ENCODE assay signal across 8 cellular contexts in the genomic region with DNA sequence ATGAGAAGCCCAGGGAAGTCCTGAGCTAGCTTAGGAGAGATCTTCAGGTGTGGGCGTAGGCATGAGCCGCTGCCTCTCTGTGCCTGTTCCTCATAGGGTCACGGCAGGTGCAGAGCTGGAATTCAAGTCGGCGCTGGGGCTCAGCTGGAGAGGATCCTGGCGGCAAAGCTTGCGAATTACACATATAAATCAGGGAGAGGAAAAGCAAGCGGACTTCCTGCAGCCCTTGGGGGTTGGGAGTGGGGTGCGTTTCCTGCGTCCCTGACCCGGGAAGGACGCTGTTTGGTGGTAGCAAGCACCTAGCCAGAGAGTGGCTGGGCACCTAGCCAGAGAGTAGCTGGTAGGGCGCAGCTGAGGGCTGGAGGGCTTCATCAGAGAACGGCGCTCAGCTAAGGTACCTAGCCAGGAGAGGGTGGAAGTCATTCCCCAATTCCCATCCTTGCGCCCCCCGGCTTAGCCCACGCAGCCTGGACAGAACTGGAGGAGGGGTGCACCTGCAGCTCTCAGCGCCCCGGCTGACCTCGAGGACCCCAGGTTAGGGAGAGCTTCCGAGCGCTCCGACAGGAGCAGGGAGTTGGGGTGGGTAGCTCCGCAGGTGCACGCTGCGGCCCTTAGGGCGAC. TPM values are rescaled to one million over a fixed set of nuclear protein-coding genes. Genes with fewer than 3 reads are reported as not detected.
DNase-seq lines count a peak whose midpoint lies in the region; ATAC-seq and TF ChIP-seq lines count a peak whose summit lies in the region.

No MANE protein-coding gene starts in this region.

- DNase-seq in Daoy (ENCODE audit: low read depth) (peak; percentile 71), NCI-H2171 (lab: John Stamatoyannopoulos, UW) (peak; percentile 89), fibroblast of peridontal ligament (ENCODE audit: extremely low read depth) (peak; percentile 21), naive B cell (no peak), ureter (ENCODE audit: low spot score) (peak; percentile 60)
- DNase-seq in activated CD8-positive, alpha-beta T cell treated with anti-CD3 and anti-CD28 coated beads for 36 hours: peak; percentile 22

- no peak overlapping the region for H3K27ac Mint-ChIP-seq in activated CD8-positive, alpha-beta T cell treated with anti-CD3 and anti-CD28 coated beads for 36 hours
- H3K27ac Mint-ChIP-seq in naive B cell: peak overlapping the region in 1 of 6 donors; percentile 52

- peak overlapping the region; percentile 59 for H3K4me3 Mint-ChIP-seq in activated CD8-positive, alpha-beta T cell treated with anti-CD3 and anti-CD28 coated beads for 36 hours
- peak overlapping the region; percentile 69 to 90 (median 82) for H3K4me3 Mint-ChIP-seq in naive B cell

- POLR2A ChIA-PET in activated CD8-positive, alpha-beta T cell treated with anti-CD3 and anti-CD28 coated beads for 36 hours (lab: Charles Lee): interaction anchor here (0.9 to 1.2 kb wide), 2 partner anchors 30 to 88 kb away, joined by 3 read pairs; no protein-coding TSS in a partner anchor

- H3K27me3 Mint-ChIP-seq in activated CD8-positive, alpha-beta T cell treated with anti-CD3 and anti-CD28 coated beads for 36 hours: peaks cover 39% of the 10 kb centered on the region
- H3K27me3 Mint-ChIP-seq in naive B cell: peaks cover 28 to 44% (median 36%) of the 10 kb centered on the region in 3 donors

- no peaks in the 10 kb centered on the region for H3K9me3 Mint-ChIP-seq in activated CD8-positive, alpha-beta T cell treated with anti-CD3 and anti-CD28 coated beads for 36 hours
- no peaks in the 10 kb centered on the region for H3K9me3 Mint-ChIP-seq in naive B cell

- CTCF ChIA-PET in activated CD8-positive, alpha-beta T cell treated with anti-CD3 and anti-CD28 coated beads for 36 hours (lab: Charles Lee): interaction anchor here (1.0 to 1.5 kb wide), 2 partner anchors 66 to 810 kb away, joined by 3 read pairs; no protein-coding TSS in a partner anchor

- H3K4me1 Mint-ChIP-seq in activated CD8-positive, alpha-beta T cell treated with anti-CD3 and anti-CD28 coated beads for 36 hours (ENCODE audit: low read depth): peaks cover 25% of the 10 kb centered on the region
- H3K4me1 Mint-ChIP-seq in naive B cell: peaks cover 22 to 26% (median 24%) of the 10 kb centered on the region in 3 donors

- intact Hi-C loops in activated CD8-positive, alpha-beta T cell treated with anti-CD3 and anti-CD28 coated beads for 36 hours (cut with micrococcal nuclease): no loop called here

- no peaks in the 10 kb centered on the region for H3K36me3 Mint-ChIP-seq in activated CD8-positive, alpha-beta T cell treated with anti-CD3 and anti-CD28 coated beads for 36 hours (ENCODE audit: low read depth)
- no peaks in the 10 kb centered on the region for H3K36me3 Mint-ChIP-seq in naive B cell

- ATAC-seq in HG02852 (IDR thresholded peaks at IDR 0.05; ENCODE audit: unreplicated experiment) (peak; percentile 2), naive B cell (ENCODE audit: low read depth in 2 of 2) (peak; percentile 11 to 17), HG03565 (IDR thresholded peaks at IDR 0.05; ENCODE audit: unreplicated experiment) (no peak)
- no peak for ATAC-seq in activated CD8-positive, alpha-beta T cell treated with anti-CD3 and anti-CD28 coated beads for 36 hours

- no peak for TF ChIP-seq CTCF in activated CD8-positive, alpha-beta T cell treated with anti-CD3 and anti-CD28 coated beads for 36 hours (IDR thresholded peaks at IDR 0.05)

RNA-seq across cellular contexts. Expression of gene EFR3B, which starts 0.5 kb away (rescaled TPM):
- total RNA-seq in Daoy (2014; rRNA removed; shearing (Covaris generic)): 2.0 and 4.3 TPM in 2 replicates
- total RNA-seq in activated CD8-positive, alpha-beta T cell treated with anti-CD3 and anti-CD28 coated beads for 36 hours: under 1 TPM; 0.16 to 0.23 TPM
- under 1 TPM in 2 of 6 donors, not detected in 4; 0.10 to 0.16 TPM for polyA plus RNA-seq in naive B cell (ENCODE audit: low read depth in 6 of 6)
- 1.0 TPM for total RNA-seq in ureter

Comparison
In these comparisons a context has a peak if more than half of its experiments do, and no peak if none do; other contexts are left out.
1. ATAC-seq: peak in HG02852 (single experiment) and naive B cell (2 of 2); none in activated CD8-positive, alpha-beta T cell treated with anti-CD3 and anti-CD28 coated beads for 36 hours (single experiment) and HG03565 (single experiment).